In genomic region chr2:133780099-133780996, GRCh38 we compare ENCODE assay signal across 8 cellular contexts.
A peak's percentile ranks its signal among the peaks of the same experiment; 100 is the strongest.
DNase-seq lines count a peak whose midpoint lies in the region; ATAC-seq, FAIRE-seq and TF ChIP-seq lines count a peak whose summit lies in the region.

No MANE protein-coding gene starts in this region.

- no peaks in the 10 kb centered on the region for H3K27me3 Mint-ChIP-seq in CD8-positive, alpha-beta T cell (ENCODE audit: low read depth)

- no peaks in the 10 kb centered on the region for H3K4me1 Mint-ChIP-seq in CD8-positive, alpha-beta T cell (ENCODE audit: low read depth)

- no peak overlapping the region for H3K4me3 Mint-ChIP-seq in CD8-positive, alpha-beta T cell

- no peaks in the 10 kb centered on the region for H3K36me3 ChIP-seq in MG63
- H3K36me3 ChIP-seq in CD8-positive, alpha-beta T cell (ENCODE audit: insufficient read depth, low read length) = no peaks in the 10 kb centered on the region

- H3K27me3 ChIP-seq in MG63 = no peaks in the 10 kb centered on the region
- H3K27me3 ChIP-seq in CD8-positive, alpha-beta T cell (ENCODE audit: insufficient read depth, low read length) = no peaks in the 10 kb centered on the region

- no peak overlapping the region for H3K27ac Mint-ChIP-seq in CD8-positive, alpha-beta T cell

- H3K9me3 Mint-ChIP-seq in CD8-positive, alpha-beta T cell = no peaks in the 10 kb centered on the region

- no peaks in the 10 kb centered on the region for H3K4me1 ChIP-seq in CD8-positive, alpha-beta T cell (ENCODE audit: insufficient read depth, low read length)

- H3K9me3 ChIP-seq in MG63 = no peaks in the 10 kb centered on the region
- H3K9me3 ChIP-seq in CD8-positive, alpha-beta T cell (ENCODE audit: low read length) = no peaks in the 10 kb centered on the region

- FAIRE-seq in D721Med (lab: Jason Lieb, UNC) = peak; percentile 86

- POLR2A ChIA-PET in CD8-positive, alpha-beta T cell (lab: Charles Lee) = no interaction called here

- no peak overlapping the region for H3K4me3 ChIP-seq in MG63
- H3K4me3 ChIP-seq in epithelial cell of proximal tubule (ENCODE audit: low read depth, low read length) = no peak overlapping the region
- no peak overlapping the region for H3K4me3 ChIP-seq in CD8-positive, alpha-beta T cell (ENCODE audit: low read depth, low read length)

- H3K27ac ChIP-seq in CD8-positive, alpha-beta T cell (ENCODE audit: low read depth, low read length) = no peak overlapping the region

- no peak for DNase-seq in D721Med (ENCODE audit: insufficient read length, low spot score)
- peak; percentile 28 for DNase-seq in MG63
- peak; percentile 81 for DNase-seq in SHP77 treated with DMSO at 0.1 percent for 48 hours (lab: John Stamatoyannopoulos, UW)
- peak; percentile 36 for DNase-seq in epithelial cell of proximal tubule (ENCODE audit: low read depth)
- DNase-seq in middle frontal gyrus (ENCODE audit: extremely low spot score, low spot score) = peak; percentile 74
- no peak for DNase-seq in posterior vena cava (ENCODE audit: low spot score)
- DNase-seq in CD8-positive, alpha-beta T cell = no peak

- CTCF ChIA-PET in CD8-positive, alpha-beta T cell (lab: Charles Lee) = no interaction called here

- H3K36me3 Mint-ChIP-seq in CD8-positive, alpha-beta T cell = no peaks in the 10 kb centered on the region

- TF ChIP-seq CTCF in D721Med (IDR thresholded peaks at IDR 0.05; ENCODE audit: insufficient read depth, missing control alignments) (peak; percentile 92), epithelial cell of proximal tubule (conservative IDR thresholded peaks at IDR 0.05; ENCODE audit: low read depth, low read length) (peak; percentile 88)
- no peak for TF ChIP-seq CTCF in CD8-positive, alpha-beta T cell (IDR thresholded peaks at IDR 0.05)

- ATAC-seq in GM19025 (IDR thresholded peaks at IDR 0.05; ENCODE audit: low read depth, unreplicated experiment) = peak; percentile 55
- ATAC-seq in CD8-positive, alpha-beta T cell = no peak

- intact Hi-C loops in posterior vena cava (cut with DNase I) = no loop called here
- intact Hi-C loops in CD8-positive, alpha-beta T cell (cut with DNase I, micrococcal nuclease) = no loop called here

Comparison
In these comparisons a context has a peak if more than half of its experiments do, and no peak if none do; other contexts are left out.
1. DNase-seq: peak in MG63 (single experiment), SHP77 treated with DMSO at 0.1 percent for 48 hours (single experiment), epithelial cell of proximal tubule (single experiment) and middle frontal gyrus (single experiment); none in D721Med (single experiment), posterior vena cava (single experiment) and CD8-positive, alpha-beta T cell (0 of 7).